ENCODE assay signal across 19 cellular contexts in the genomic region with DNA sequence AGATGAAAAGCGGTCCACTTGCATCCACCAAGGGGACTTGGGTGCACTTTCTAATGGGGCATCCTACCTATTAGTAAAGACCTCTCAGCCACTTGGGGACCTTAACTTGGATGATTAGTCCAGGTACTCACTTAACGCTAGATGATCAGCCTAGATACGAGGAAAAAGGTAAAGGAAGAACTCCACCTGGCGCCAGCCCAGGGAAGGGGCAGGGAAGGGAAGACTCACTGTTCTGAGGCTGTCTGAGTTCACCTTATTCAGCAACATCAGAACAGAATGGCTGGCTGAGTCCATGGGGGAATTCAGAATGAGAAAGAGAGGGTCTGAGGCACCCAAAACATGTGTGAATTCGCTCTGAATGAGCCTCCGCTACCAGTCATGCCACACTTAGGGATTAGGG. TPM values are rescaled to one million over a fixed set of nuclear protein-coding genes. Genes with fewer than 3 reads are reported as not detected.
DNase-seq lines count a peak whose midpoint lies in the region; ATAC-seq and TF ChIP-seq lines count a peak whose summit lies in the region.
"Had no signal": no experiment of that assay in that cellular context is flagged by ENCODE, and none has a peak within 500 bp of the region (broad histone marks: within the 10 kb centered on the region; RNA-seq: fewer than 3 reads in every experiment).

No MANE protein-coding gene starts in this region.

- H3K27me3 Mint-ChIP-seq in endodermal cell (ENCODE audit: insufficient read depth) (no peaks in the 10 kb centered on the region), nephron (ENCODE audit: low read depth) (no peaks in the 10 kb centered on the region)

- H3K4me1 Mint-ChIP-seq in endodermal cell, result peaks cover 19% of the 10 kb centered on the region
- H3K4me1 Mint-ChIP-seq in nephron, result peaks cover 55% of the 10 kb centered on the region

- peak overlapping the region; percentile 70; the same call in 1 of the 2 replicates for H3K27ac ChIP-seq in SJCRH30
- no peak overlapping the region for H3K27ac ChIP-seq in endodermal cell (ENCODE audit: low read depth, low read length)
- peak overlapping the region; percentile 86 to 88 for H3K27ac ChIP-seq in uterus

- H3K9me3 ChIP-seq in SJCRH30 (replicated peaks) (peaks cover 1% of the 10 kb centered on the region; the same call in 1 of the 2 replicates), endodermal cell (ENCODE audit: control insufficient read depth, low read length) (peaks cover 14% of the 10 kb centered on the region), uterus (no peaks in the 10 kb centered on the region)

- H3K36me3 Mint-ChIP-seq in endodermal cell (ENCODE audit: low read depth) (no peaks in the 10 kb centered on the region), nephron (ENCODE audit: low read depth) (peaks cover 4% of the 10 kb centered on the region)
- H3K36me3 Mint-ChIP-seq: CD14-positive monocyte had no signal

- H3K4me3 Mint-ChIP-seq in endodermal cell (peak overlapping the region; percentile 10), nephron (peak overlapping the region; percentile 52 to 77 (median 60))
- H3K4me3 Mint-ChIP-seq: CD14-positive monocyte had no signal

- no peak for DNase-seq in SJCRH30
- peak; percentile 61 for DNase-seq in endodermal cell
- DNase-seq in uterus, result peak in 1 of 2 donors; percentile 32
- no peak for DNase-seq in SHP77 treated with DMSO at 0.1 percent for 48 hours (lab: John Stamatoyannopoulos, UW)
- no peak for DNase-seq in NCI-H82 (lab: John Stamatoyannopoulos, UW)
- DNase-seq: ACHN; AML-193; H7; NCI-H1417 treated with DMSO at 0.1 percent for 48 hours; NCI-H1930; NCI-H69; NK-92 treated with Interleukin-12 subunit alpha and Interleukin-12 subunit beta, amount 100 ng/mL, for 24 hours; SHP77 had no signal

- intact Hi-C loops in uterus (cut with DNase I; ENCODE audit: low total_unique reads), result no loop called here

- TF ChIP-seq CTCF in endodermal cell (conservative IDR thresholded peaks at IDR 0.05) (peak; percentile 49), nephron (IDR thresholded peaks at IDR 0.05; ENCODE audit: unreplicated experiment in 3 of 3) (no peak), uterus (IDR thresholded peaks at IDR 0.05) (no peak)

- peaks cover 21% of the 10 kb centered on the region for H3K4me1 ChIP-seq in SJCRH30
- H3K4me1 ChIP-seq in endodermal cell (ENCODE audit: control insufficient read depth, insufficient read depth, low read length), result peaks cover 3% of the 10 kb centered on the region
- no peaks in the 10 kb centered on the region for H3K4me1 ChIP-seq in uterus

- no peaks in the 10 kb centered on the region for H3K36me3 ChIP-seq in SJCRH30
- H3K36me3 ChIP-seq in endodermal cell (ENCODE audit: control insufficient read depth, insufficient read depth, low read length), result no peaks in the 10 kb centered on the region
- no peaks in the 10 kb centered on the region for H3K36me3 ChIP-seq in uterus

- peaks cover 16% of the 10 kb centered on the region for H3K9me3 Mint-ChIP-seq in endodermal cell
- peaks cover 9% of the 10 kb centered on the region for H3K9me3 Mint-ChIP-seq in nephron
- H3K9me3 Mint-ChIP-seq: CD14-positive monocyte had no signal

- H3K27me3 ChIP-seq in SJCRH30 (no peaks in the 10 kb centered on the region), endodermal cell (ENCODE audit: control insufficient read depth, insufficient read depth, low read length, poor library complexity, severe bottlenecking) (no peaks in the 10 kb centered on the region), uterus (no peaks in the 10 kb centered on the region)

- no peak for TF ChIP-seq POLR2A in uterus (IDR thresholded peaks at IDR 0.05)

- no peak for ATAC-seq in GM19035 (IDR thresholded peaks at IDR 0.05; ENCODE audit: unreplicated experiment)

- H3K27ac Mint-ChIP-seq in endodermal cell, result no peak overlapping the region
- peak overlapping the region; percentile 91 to 98 (median 94) for H3K27ac Mint-ChIP-seq in nephron
- H3K27ac Mint-ChIP-seq: CD14-positive monocyte had no signal

- H3K9ac ChIP-seq in endodermal cell (ENCODE audit: extremely low read depth, low read length, poor library complexity, severe bottlenecking), result no peak overlapping the region

- H3K4me3 ChIP-seq in SJCRH30 (no peak overlapping the region), endodermal cell (ENCODE audit: low read length) (peak overlapping the region; percentile 44), uterus (no peak overlapping the region)
- H3K4me3 ChIP-seq: K562 had no signal

- 94 to 95% methylated on average over 6 of the region's 6 CpGs for WGBS in endodermal cell (ENCODE audit: insufficient coverage in 1 of 2, insufficient read length in 1 of 2), 2 experiments

RNA-seq across cellular contexts. Expression of gene IL22, which starts 7.1 kb away (rescaled TPM):
- not detected in 2 replicates for total RNA-seq in SJCRH30 (2014; rRNA removed; shearing (Covaris generic))
- total RNA-seq in endodermal cell (not detected), uterus (not detected)
- not detected for polyA plus RNA-seq in endodermal cell (2013, experiment 1 of 2)
- not detected for polyA plus RNA-seq in endodermal cell (2013, experiment 2 of 2)
- total RNA-seq: Daoy, H7, K562, OCI-LY7 had no signal
- polyA plus RNA-seq: CD14-positive monocyte, K562 had no signal

RNA-seq across cellular contexts. Expression of gene IL26, which starts 20.7 kb away (rescaled TPM):
- not detected in 2 replicates for total RNA-seq in SJCRH30 (2014; rRNA removed; shearing (Covaris generic))
- total RNA-seq in endodermal cell (not detected), uterus (not detected)
- not detected for polyA plus RNA-seq in endodermal cell (2013, experiment 1 of 2)
- not detected for polyA plus RNA-seq in endodermal cell (2013, experiment 2 of 2)
- total RNA-seq: Daoy, H7, K562, OCI-LY7 had no signal
- polyA plus RNA-seq: CD14-positive monocyte, K562 had no signal
